ENCODE assay signal across 11 cellular contexts in genomic region chr3:12659316-12660015, GRCh38. TPM values are rescaled to one million over a fixed set of nuclear protein-coding genes. Genes with fewer than 3 reads are reported as not detected.
DNase-seq lines count a peak whose midpoint lies in the region; ATAC-seq and TF ChIP-seq lines count a peak whose summit lies in the region.
"Had no signal": no experiment of that assay in that cellular context is flagged by ENCODE, and none has a peak within 500 bp of the region (broad histone marks: within the 10 kb centered on the region; RNA-seq: fewer than 3 reads in every experiment).

No MANE protein-coding gene starts in this region.

- H3K9ac ChIP-seq in skeletal muscle satellite cell (ENCODE audit: low read depth, low read length): peak overlapping the region; percentile 62

- no peak for TF ChIP-seq CTCF in PC-9 (conservative IDR thresholded peaks at IDR 0.05)
- TF ChIP-seq CTCF in foreskin keratinocyte (conservative IDR thresholded peaks at IDR 0.05): no peak

- peaks cover 41% of the 10 kb centered on the region for H3K4me1 ChIP-seq in PC-9 (replicated peaks; ENCODE audit: insufficient read depth)
- peaks cover 47% of the 10 kb centered on the region for H3K4me1 ChIP-seq in skeletal muscle satellite cell (ENCODE audit: control insufficient read depth, insufficient read depth, low read length)
- peaks cover 18% of the 10 kb centered on the region for H3K4me1 ChIP-seq in foreskin keratinocyte

- H3F3A ChIP-seq in PC-9 (ENCODE audit: insufficient read depth, low read depth): peaks cover 17% of the 10 kb centered on the region

- H3K27me3 ChIP-seq in PC-9 (ENCODE audit: insufficient read depth, low read depth) (no peaks in the 10 kb centered on the region), skeletal muscle satellite cell (ENCODE audit: control insufficient read depth, insufficient read depth, low read length) (no peaks in the 10 kb centered on the region), foreskin keratinocyte (no peaks in the 10 kb centered on the region)

- intact Hi-C loops in PC-9 (cut with micrococcal nuclease; ENCODE audit: unreplicated experiment): loop anchor here (5.0 kb wide), 2 partner anchors 48 to 93 kb away; no protein-coding TSS in a partner anchor
- intact Hi-C loops in activated T-helper 2 cell treated with anti-CD3 and anti-CD28 coated beads, Interferon-gamma antibody, Interleukin-2, Interleukin-4, amounts not matched to agents 10 μg/mL and 5 μg/mL and 100 μg/mL, durations not matched to agents 14 hours and 24 hours and 36 hours (cut with micrococcal nuclease): loop anchor here (5.0 kb wide), 2 partner anchors 47 to 522 kb away; no protein-coding TSS in a partner anchor

- no peaks in the 10 kb centered on the region for H3K9me2 ChIP-seq in PC-9 (ENCODE audit: insufficient read depth)

- POLR2A ChIA-PET in PC-9 (lab: Charles Lee; ENCODE audit: unreplicated experiment): interaction anchor here (0.5 kb wide), 1 partner anchor 566 kb away, joined by 3 read pairs; no protein-coding TSS in a partner anchor

- H3K9me3 Mint-ChIP-seq in activated T-helper 2 cell treated with anti-CD3 and anti-CD28 coated beads, Interferon-gamma antibody, Interleukin-2, Interleukin-4, amounts not matched to agents 10 μg/mL and 5 μg/mL and 100 μg/mL, durations not matched to agents 14 hours and 24 hours and 36 hours: no peaks in the 10 kb centered on the region

- H3K27ac Mint-ChIP-seq in activated T-helper 2 cell treated with anti-CD3 and anti-CD28 coated beads, Interferon-gamma antibody, Interleukin-2, Interleukin-4, amounts not matched to agents 10 μg/mL and 5 μg/mL and 100 μg/mL, durations not matched to agents 14 hours and 24 hours and 36 hours: no peak overlapping the region

- no peak overlapping the region for H3K4me3 Mint-ChIP-seq in activated T-helper 2 cell treated with anti-CD3 and anti-CD28 coated beads, Interferon-gamma antibody, Interleukin-2, Interleukin-4, amounts not matched to agents 10 μg/mL and 5 μg/mL and 100 μg/mL, durations not matched to agents 14 hours and 24 hours and 36 hours (ENCODE audit: low read depth)

- no peaks in the 10 kb centered on the region for H3K27me3 Mint-ChIP-seq in activated T-helper 2 cell treated with anti-CD3 and anti-CD28 coated beads, Interferon-gamma antibody, Interleukin-2, Interleukin-4, amounts not matched to agents 10 μg/mL and 5 μg/mL and 100 μg/mL, durations not matched to agents 14 hours and 24 hours and 36 hours (ENCODE audit: low read depth)

- no peak overlapping the region for H2AFZ ChIP-seq in PC-9

- no peaks in the 10 kb centered on the region for H3K36me3 ChIP-seq in PC-9 (ENCODE audit: low read depth)
- no peaks in the 10 kb centered on the region for H3K36me3 ChIP-seq in skeletal muscle satellite cell (ENCODE audit: insufficient read depth, low read length)

- CTCF ChIA-PET in PC-9 (lab: Charles Lee): no interaction called here

- no peak for ATAC-seq in foreskin keratinocyte

- H3K4me2 ChIP-seq in PC-9: 0 out of 2 replicates have a peak overlapping the region, but pooled peaks have one; percentile 7
- H3K4me2 ChIP-seq in skeletal muscle satellite cell (ENCODE audit: low read length): peak overlapping the region; percentile 86

- H3K4me3 ChIP-seq in PC-9: no peak overlapping the region
- no peak overlapping the region for H3K4me3 ChIP-seq in skeletal muscle satellite cell (ENCODE audit: low read length)

- no peaks in the 10 kb centered on the region for H3K9me3 ChIP-seq in PC-9 (ENCODE audit: insufficient read depth, low read depth)
- no peaks in the 10 kb centered on the region for H3K9me3 ChIP-seq in skeletal muscle satellite cell (replicated peaks; ENCODE audit: low read length)

- H3K27ac ChIP-seq in PC-9 (peak overlapping the region; percentile 13; the same call in 1 of the 2 replicates), foreskin keratinocyte (no peak overlapping the region)

- H3K4me1 Mint-ChIP-seq in activated T-helper 2 cell treated with anti-CD3 and anti-CD28 coated beads, Interferon-gamma antibody, Interleukin-2, Interleukin-4, amounts not matched to agents 10 μg/mL and 5 μg/mL and 100 μg/mL, durations not matched to agents 14 hours and 24 hours and 36 hours (ENCODE audit: low read depth): peaks cover 37% of the 10 kb centered on the region

- peaks cover 24% of the 10 kb centered on the region for H3K36me3 Mint-ChIP-seq in activated T-helper 2 cell treated with anti-CD3 and anti-CD28 coated beads, Interferon-gamma antibody, Interleukin-2, Interleukin-4, amounts not matched to agents 10 μg/mL and 5 μg/mL and 100 μg/mL, durations not matched to agents 14 hours and 24 hours and 36 hours (ENCODE audit: low read depth)

- peaks cover 55% of the 10 kb centered on the region for H4K20me1 ChIP-seq in PC-9 (ENCODE audit: insufficient read depth)

- DNase-seq in EH (ENCODE audit: low read depth) (peak; percentile 46), PC-9 (no peak), fibroblast of peridontal ligament (ENCODE audit: extremely low read depth) (peak; percentile 56), COLO829 (ENCODE audit: low spot score) (no peak), NCI-H226 (no peak), foreskin keratinocyte (no peak)
- no peak for DNase-seq in activated T-helper 2 cell treated with anti-CD3 and anti-CD28 coated beads, Interferon-gamma antibody, Interleukin-2, Interleukin-4, amounts not matched to agents 10 μg/mL and 5 μg/mL and 100 μg/mL, durations not matched to agents 14 hours and 24 hours and 36 hours (ENCODE audit: low spot score)
- DNase-seq: hypothalamus, NCI-H2081 treated with DMSO at 0.1 percent for 48 hours, SHP77 treated with DMSO at 0.1 percent for 48 hours had no signal

- peaks cover 94% of the 10 kb centered on the region for H3K79me2 ChIP-seq in PC-9 (ENCODE audit: low read depth)

- no TSS peak for BruUV-seq in PC-9 (replicated peaks; lab: Mats Ljungman, UMichigan)

RNA-seq across cellular contexts. Expression of gene RAF1, which starts 4.5 kb away (rescaled TPM):
- total RNA-seq in PC-9 (2021): 65.3 and 72.4 TPM in 2 replicates
- total RNA-seq in skeletal muscle satellite cell (2012; rRNA removed): 52.6 and 53.7 TPM in 2 replicates
- total RNA-seq in foreskin keratinocyte: 67.3 and 70.7 TPM in 2 replicates
- 34.5 and 39.1 TPM in 2 replicates for polyA plus RNA-seq in foreskin keratinocyte
- total RNA-seq in activated T-helper 2 cell treated with anti-CD3 and anti-CD28 coated beads, Interferon-gamma antibody, Interleukin-2, Interleukin-4, amounts not matched to agents 10 μg/mL and 5 μg/mL and 100 μg/mL, durations not matched to agents 14 hours and 24 hours and 36 hours: 85.1 and 89.7 TPM in 2 replicates

Comparison
In these comparisons a context has a peak if more than half of its experiments do, and no peak if none do; other contexts are left out.
1. DNase-seq: peak in EH (single experiment) and fibroblast of peridontal ligament (single experiment); none in PC-9 (0 of 2), COLO829 (single experiment), NCI-H226 (single experiment), foreskin keratinocyte (0 of 2) and activated T-helper 2 cell treated with anti-CD3 and anti-CD28 coated beads, Interferon-gamma antibody, Interleukin-2, Interleukin-4, amounts not matched to agents 10 μg/mL and 5 μg/mL and 100 μg/mL, durations not matched to agents 14 hours and 24 hours and 36 hours (single experiment).